Comparison of ENCODE assay signal across 10 cellular contexts in genomic region chr7:123634011-123634573, GRCh38. TPM values are rescaled to one million over a fixed set of nuclear protein-coding genes. Genes with fewer than 3 reads are reported as not detected.
A peak's percentile ranks its signal among the peaks of the same experiment; 100 is the strongest.
DNase-seq lines count a peak whose midpoint lies in the region; ATAC-seq, FAIRE-seq and TF ChIP-seq lines count a peak whose summit lies in the region.
"Not testable (repeated sequence)": the region's sequence is repeated elsewhere in the genome, so short reads cannot be mapped to it uniquely, and the experiment has no call there.
"Had no signal": no experiment of that assay in that cellular context is flagged by ENCODE, and none has a peak within 500 bp of the region (broad histone marks: within the 10 kb centered on the region; RNA-seq: fewer than 3 reads in every experiment).

No MANE protein-coding gene starts in this region.

- H3K27me3 ChIP-seq in K562 (ENCODE audit: control insufficient read depth in 2 of 2, insufficient read depth in 2 of 2, low read length in 2 of 2); keratinocyte (ENCODE audit: control insufficient read depth, extremely low read depth, insufficient read depth, low read length); trophoblast cell (ENCODE audit: insufficient read depth, low read length): not testable (repeated sequence)

- not testable (repeated sequence) for TF ChIP-seq RAD21 in K562 (CRISPR knock-in tag; conservative IDR thresholded peaks at IDR 0.05 in 1 of 2, IDR thresholded peaks at IDR 0.05 in 1 of 2)

- H4K20me1 ChIP-seq in K562 (replicated peaks; ENCODE audit: control insufficient read depth, insufficient read depth, low read length); keratinocyte (ENCODE audit: control insufficient read depth, extremely low read depth, insufficient read depth, low read length): not testable (repeated sequence)

- H3K4me3 Mint-ChIP-seq in type B pancreatic cell: not testable (repeated sequence)

- not testable (repeated sequence) for TF ChIP-seq POLR2A in K562 (conservative IDR thresholded peaks at IDR 0.05)

- not testable (repeated sequence) for H3K9ac ChIP-seq in K562 (ENCODE audit: insufficient read depth in 1 of 2, low read depth in 2 of 2, low read length in 2 of 2); keratinocyte (ENCODE audit: control insufficient read depth, extremely low read depth, insufficient read depth, low read length); trophoblast cell (ENCODE audit: low read length)

- not testable (repeated sequence) for BruUV-seq in K562 (replicated peaks; lab: Mats Ljungman, UMichigan)

- H3K4me1 ChIP-seq in K562 (replicated peaks in 1 of 2; ENCODE audit: control insufficient read depth in 2 of 2, insufficient read depth in 2 of 2, low read length in 2 of 2); trophoblast cell (ENCODE audit: control insufficient read depth in 1 of 2, insufficient read depth in 2 of 2, low read length in 2 of 2): not testable (repeated sequence)
- H3K4me1 ChIP-seq in keratinocyte (ENCODE audit: control insufficient read depth, extremely low read depth, insufficient read depth, low read length): peaks cover 17% of the 10 kb centered on the region

- not testable (repeated sequence) for H3K4me1 Mint-ChIP-seq in type B pancreatic cell (ENCODE audit: unreplicated experiment)

- H3K36me3 ChIP-seq in K562 (ENCODE audit: control insufficient read depth, insufficient read depth, low read length); keratinocyte (ENCODE audit: control insufficient read depth in 2 of 2, extremely low read depth in 1 of 2, insufficient read depth in 2 of 2, low read length in 2 of 2); trophoblast cell (ENCODE audit: control insufficient read depth in 1 of 2, insufficient read depth in 2 of 2, low read length in 2 of 2): not testable (repeated sequence)

- not testable (repeated sequence) for H2AK5ac ChIP-seq in trophoblast cell (ENCODE audit: low read length)

- not testable (repeated sequence) for H4K12ac ChIP-seq in trophoblast cell (ENCODE audit: low read depth, low read length)

- in situ Hi-C loops in K562 (cut with MboI): not testable (repeated sequence)

- POLR2A ChIA-PET in K562 (lab: Yijun Ruan, JAX): not testable (repeated sequence)

- not testable (repeated sequence) for H2AFZ ChIP-seq in K562 (ENCODE audit: low read depth, low read length); keratinocyte (ENCODE audit: control insufficient read depth, low read length); trophoblast cell (ENCODE audit: insufficient read depth, low read length, poor library complexity)

- H3K18ac ChIP-seq in trophoblast cell (ENCODE audit: low read length): not testable (repeated sequence)

- H3K27ac Mint-ChIP-seq in type B pancreatic cell: peak overlapping the region; percentile 49

- not testable (repeated sequence) for H3K9me1 ChIP-seq in K562 (ENCODE audit: control insufficient read depth, insufficient read depth, low read length); keratinocyte (ENCODE audit: control insufficient read depth, extremely low read depth, insufficient read depth, low read length)

- H3K4ac ChIP-seq in trophoblast cell (ENCODE audit: low read depth, low read length): not testable (repeated sequence)

- intact Hi-C loops in K562 (cut with micrococcal nuclease) (loop anchor here (2.0 kb wide), 2 partner anchors 53 to 163 kb away; no protein-coding TSS in a partner anchor), Right ventricle myocardium superior (cut with DNase I) (loop anchor here (10.0 kb wide), 2 partner anchors 51 to 231 kb away; no protein-coding TSS in a partner anchor)

- TF ChIP-seq EP300 in K562 (IDR thresholded peaks at IDR 0.05; ENCODE audit: low read length): not testable (repeated sequence)

- not testable (repeated sequence) for H3K79me1 ChIP-seq in trophoblast cell (ENCODE audit: low read length)

- not testable (repeated sequence) for TF ChIP-seq CTCF in K562 (IDR thresholded peaks at IDR 0.05 in 2 of 3, conservative IDR thresholded peaks at IDR 0.05 in 1 of 3; ENCODE audit: insufficient read depth in 2 of 3, low read depth in 1 of 3, low read length in 3 of 3); keratinocyte (optimal IDR thresholded peaks at IDR 0.05 in 1 of 3, IDR thresholded peaks at IDR 0.05 in 1 of 3, conservative IDR thresholded peaks at IDR 0.05 in 1 of 3; ENCODE audit: extremely low read depth in 1 of 3, insufficient read depth in 2 of 3, low read length in 3 of 3); type B pancreatic cell (conservative IDR thresholded peaks at IDR 0.05)

- H2BK5ac ChIP-seq in trophoblast cell (ENCODE audit: low read depth, low read length, poor library complexity): not testable (repeated sequence)

- not testable (repeated sequence) for H3K9me3 Mint-ChIP-seq in type B pancreatic cell

- H3K27me3 Mint-ChIP-seq in type B pancreatic cell: not testable (repeated sequence)

- H2BK120ac ChIP-seq in trophoblast cell (ENCODE audit: insufficient read depth, low read length, poor library complexity): not testable (repeated sequence)

- not testable (repeated sequence) for FAIRE-seq in K562 (lab: Jason Lieb, UNC); keratinocyte (lab: Jason Lieb, UNC)

- H3K79me2 ChIP-seq in K562 (ENCODE audit: control insufficient read depth, insufficient read depth, low read length); keratinocyte (ENCODE audit: control insufficient read depth, insufficient read depth, low read length); trophoblast cell (ENCODE audit: control insufficient read depth, insufficient read depth, low read length, poor library complexity): not testable (repeated sequence)

- dilution Hi-C loops in keratinocyte (cut with MboI; ENCODE audit: extremely low pct_ligation_motif_present, low sequenced_read_pairs): not testable (repeated sequence)

- CTCF ChIA-PET in K562 (lab: Yijun Ruan, JAX; ENCODE audit: low intra/inter-chr PET ratio): interaction anchor here (3.0 kb wide), 1 partner anchor 232 kb away, joined by 27 read pairs; no protein-coding TSS in a partner anchor

- not testable (repeated sequence) for H3K23ac ChIP-seq in trophoblast cell (ENCODE audit: low read length)

- H3K14ac ChIP-seq in trophoblast cell (ENCODE audit: low read length): not testable (repeated sequence)

- not testable (repeated sequence) for H3K4me3 ChIP-seq in K562; keratinocyte (ENCODE audit: control insufficient read depth in 2 of 3, extremely low read depth in 1 of 3, insufficient read depth in 2 of 3, low read depth in 1 of 3, low read length in 3 of 3); trophoblast cell (ENCODE audit: low read depth, low read length)

- H3K9me3 ChIP-seq in K562 (replicated peaks; ENCODE audit: control insufficient read depth, insufficient read depth, low read depth, low read length); keratinocyte (ENCODE audit: control insufficient read depth, low read depth, low read length); trophoblast cell (ENCODE audit: insufficient read depth, low read depth, low read length): not testable (repeated sequence)

- not testable (repeated sequence) for H3K4me2 ChIP-seq in K562 (ENCODE audit: insufficient read depth, low read length); trophoblast cell (ENCODE audit: low read length)
- peak overlapping the region; percentile 56 for H3K4me2 ChIP-seq in keratinocyte (ENCODE audit: control insufficient read depth, extremely low read depth, insufficient read depth, low read depth, low read length)

- not testable (repeated sequence) for H3K27ac ChIP-seq in K562 (ENCODE audit: extremely low read depth, low read depth, low read length); keratinocyte (ENCODE audit: control insufficient read depth, insufficient read depth, low read length)
- H3K27ac ChIP-seq in epithelial cell of prostate (peak overlapping the region; percentile 50), trophoblast cell (ENCODE audit: low read depth, low read length) (peak overlapping the region; percentile 17)

- not testable (repeated sequence) for ATAC-seq in K562
- ATAC-seq in Right ventricle myocardium superior (ENCODE audit: poor library complexity): peak; percentile 62

- H3K36me3 Mint-ChIP-seq in type B pancreatic cell: not testable (repeated sequence)

- DNase-seq in EL (peak; percentile 2), RPMI7951 (ENCODE audit: low read depth) (peak; percentile 30)
- not testable (repeated sequence) for DNase-seq in K562 (ENCODE audit: extremely low read depth in 1 of 4, low spot score in 3 of 4); epithelial cell of prostate (ENCODE audit: low read depth, low spot score); Right ventricle myocardium superior; keratinocyte (ENCODE audit: low read depth, low spot score); trophoblast cell; type B pancreatic cell (ENCODE audit: extremely low spot score, unreplicated experiment)

- WGBS in K562 (ENCODE audit: insufficient coverage, low coverage, missing lambda C conversion rate): 0% methylated on average over 2 of the region's 2 CpGs
- WGBS in trophoblast cell (ENCODE audit: extremely low coverage, insufficient coverage, insufficient read length): no CpG with 5 or more reads among the region's 2 CpGs

- not testable (repeated sequence) for H2BK12ac ChIP-seq in trophoblast cell (ENCODE audit: low read length)

- H4K91ac ChIP-seq in trophoblast cell (ENCODE audit: low read depth, low read length): not testable (repeated sequence)

- H4K8ac ChIP-seq in trophoblast cell (ENCODE audit: low read depth, low read length): not testable (repeated sequence)

RNA-seq across cellular contexts. Expression of gene LMOD2, which starts 21.6 kb away (rescaled TPM):
- not detected in 2 replicates for total RNA-seq in RPMI7951 (2014; rRNA removed; shearing (Covaris generic))
- total RNA-seq in K562 (2011; cell fraction: chromatin; rRNA removed; ENCODE audit: low replicate concordance): not detected in 2 replicates
- total RNA-seq in K562 (2011; cell fraction: nucleolus; rRNA removed): not detected in 2 replicates
- total RNA-seq in K562 (2011; cell fraction: nucleoplasm; rRNA removed): not detected in 2 replicates
- total RNA-seq in K562 (2014; rRNA removed) (not detected in 2 replicates), K562 (2014; rRNA removed; fragmentation: Illumina TruSeq; extraction: Trizol) (not detected in 2 replicates), K562 (2015; rRNA removed; fragmentation: Illumina TruSeq; extraction: Trizol) (not detected in 2 replicates), K562 (2021) (0.13 TPM in 1 of 2 replicates, not detected in the other), Right ventricle myocardium superior (511 TPM), type B pancreatic cell (ENCODE audit: low replicate concordance) (0.19 TPM in 1 of 2 replicates, not detected in the other)
- polyA plus RNA-seq in K562 (2011; rRNA removed) (not detected in 2 replicates), K562 (2014; fragmentation: Illumina TruSeq; extraction: Trizol) (not detected in 2 replicates), K562 (2014; fragmentation: Nextera tagmentation; extraction: Ambion mirVana) (under 1 TPM in 1 of 2 experiments, not detected in 1; 0.04 TPM), K562 (2014; rRNA removed) (not detected in 2 replicates), keratinocyte (not detected in 3 replicates)
- polyA plus RNA-seq in K562 (2011; cell fraction: cytosol; rRNA removed): not detected in 2 replicates
- polyA plus RNA-seq in K562 (2011; cell fraction: nucleus; rRNA removed): not detected in 2 replicates
- 0.08 TPM in 2 replicates for polyA plus RNA-seq in K562 (2012)
- polyA minus RNA-seq in K562 (2011; rRNA and poly(A)+ RNA removed): not detected in 2 replicates
- not detected in 2 replicates for polyA minus RNA-seq in K562 (2011; cell fraction: cytosol; rRNA and poly(A)+ RNA removed)
- polyA minus RNA-seq in K562 (2011; cell fraction: nucleus; rRNA and poly(A)+ RNA removed): not detected in 2 replicates
- polyA plus RNA-seq in keratinocyte (2011; ENCODE audit: low read depth): not detected
- polyA plus RNA-seq in keratinocyte (2011; cell fraction: cytosol; rRNA removed): not detected in 2 replicates
- not detected in 2 replicates for polyA plus RNA-seq in keratinocyte (2011; cell fraction: nucleus; rRNA removed)
- polyA plus RNA-seq in keratinocyte (2012; ENCODE audit: low replicate concordance): 0.68 TPM in 1 of 2 replicates, not detected in the other
- polyA minus RNA-seq in keratinocyte: not detected in 3 replicates
- polyA minus RNA-seq in keratinocyte (2011; cell fraction: cytosol; rRNA and poly(A)+ RNA removed): not detected
- not detected in 2 replicates for polyA minus RNA-seq in keratinocyte (2011; cell fraction: nucleus; rRNA and poly(A)+ RNA removed)
- polyA plus RNA-seq in trophoblast cell (2013): 0.87 and 1.1 TPM in 2 replicates
- total RNA-seq: CD4-positive, CD25-positive, alpha-beta regulatory T cell; H4 had no signal

RNA-seq across cellular contexts. Expression of gene ASB15, which starts 32.5 kb away (rescaled TPM):
- total RNA-seq in RPMI7951 (2014; rRNA removed; shearing (Covaris generic)): 0.12 TPM in 1 of 2 replicates, not detected in the other
- not detected in 2 replicates for total RNA-seq in K562 (2011; cell fraction: chromatin; rRNA removed; ENCODE audit: low replicate concordance)
- total RNA-seq in K562 (2011; cell fraction: nucleolus; rRNA removed): not detected in 2 replicates
- total RNA-seq in K562 (2011; cell fraction: nucleoplasm; rRNA removed): not detected in 2 replicates
- not detected in 2 replicates for total RNA-seq in K562 (2014; rRNA removed)
- 0.03 TPM in 1 of 2 replicates, not detected in the other for total RNA-seq in K562 (2014; rRNA removed; fragmentation: Illumina TruSeq; extraction: Trizol)
- total RNA-seq in K562 (2015; rRNA removed; fragmentation: Illumina TruSeq; extraction: Trizol): 0.04 and 0.19 TPM in 2 replicates
- 0.04 TPM in 1 of 2 replicates, not detected in the other for total RNA-seq in K562 (2021)
- polyA plus RNA-seq in K562 (2011; rRNA removed): not detected in 2 replicates
- not detected in 2 replicates for polyA plus RNA-seq in K562 (2011; cell fraction: cytosol; rRNA removed)
- polyA plus RNA-seq in K562 (2011; cell fraction: nucleus; rRNA removed): not detected in 2 replicates
- 0.09 and 1.3 TPM in 2 replicates for polyA plus RNA-seq in K562 (2012)
- 0.03 and 0.04 TPM in 2 replicates for polyA plus RNA-seq in K562 (2014; fragmentation: Illumina TruSeq; extraction: Trizol)
- polyA plus RNA-seq in K562 (2014; fragmentation: Nextera tagmentation; extraction: Ambion mirVana): under 1 TPM; 0.03 to 0.14 TPM
- 0.11 and 0.12 TPM in 2 replicates for polyA plus RNA-seq in K562 (2014; rRNA removed)
- not detected in 2 replicates for polyA minus RNA-seq in K562 (2011; rRNA and poly(A)+ RNA removed)
- polyA minus RNA-seq in K562 (2011; cell fraction: cytosol; rRNA and poly(A)+ RNA removed): not detected in 2 replicates
- not detected in 2 replicates for polyA minus RNA-seq in K562 (2011; cell fraction: nucleus; rRNA and poly(A)+ RNA removed)
- total RNA-seq in Right ventricle myocardium superior: 78.6 TPM
- polyA plus RNA-seq in keratinocyte: not detected in 3 replicates
- polyA plus RNA-seq in keratinocyte (2011; ENCODE audit: low read depth): not detected
- polyA plus RNA-seq in keratinocyte (2011; cell fraction: cytosol; rRNA removed): not detected in 2 replicates
- polyA plus RNA-seq in keratinocyte (2011; cell fraction: nucleus; rRNA removed): not detected in 2 replicates
- 0.04 TPM in 1 of 2 replicates, not detected in the other for polyA plus RNA-seq in keratinocyte (2012; ENCODE audit: low replicate concordance)
- not detected in 3 replicates for polyA minus RNA-seq in keratinocyte
- polyA minus RNA-seq in keratinocyte (2011; cell fraction: cytosol; rRNA and poly(A)+ RNA removed): not detected
- not detected in 2 replicates for polyA minus RNA-seq in keratinocyte (2011; cell fraction: nucleus; rRNA and poly(A)+ RNA removed)
- polyA plus RNA-seq in trophoblast cell (2013): 0.01 TPM in 1 of 2 replicates, not detected in the other
- total RNA-seq in type B pancreatic cell (ENCODE audit: low replicate concordance): not detected in 2 replicates
- total RNA-seq: CD4-positive, CD25-positive, alpha-beta regulatory T cell; H4 had no signal

Comparison
In these comparisons a context has a peak if more than half of its experiments do, and no peak if none do; other contexts are left out.
1. RNA of gene LMOD2, which starts 21.6 kb away (total RNA-seq): 511 TPM in Right ventricle myocardium superior (single experiment); 0.19 TPM in type B pancreatic cell, not detected in RPMI7951 and 0.13 TPM in K562; every median in the first group is over 100 times any median in the second.
2. RNA of gene ASB15, which starts 32.5 kb away (total RNA-seq): 78.6 TPM in Right ventricle myocardium superior (single experiment); 0.12 TPM in RPMI7951, 0.03 to 0.19 TPM in K562 and not detected in type B pancreatic cell; every median in the first group is over 10 times any median in the second.